21 cellular contexts compared by ENCODE assay signal in genomic region chr1:26938004-26938658, GRCh38. TPM values are rescaled to one million over a fixed set of nuclear protein-coding genes. Genes with fewer than 3 reads are reported as not detected.
A peak's percentile ranks its signal among the peaks of the same experiment; 100 is the strongest.
DNase-seq lines count a peak whose midpoint lies in the region; ATAC-seq and TF ChIP-seq lines count a peak whose summit lies in the region.
"Had no signal": no experiment of that assay in that cellular context is flagged by ENCODE, and none has a peak within 500 bp of the region (broad histone marks: within the 10 kb centered on the region; RNA-seq: fewer than 3 reads in every experiment).

No MANE protein-coding gene starts in this region.

- H3K4me1 Mint-ChIP-seq in T-helper 17 cell, result peaks cover 10% of the 10 kb centered on the region
- peaks cover 5% of the 10 kb centered on the region for H3K4me1 Mint-ChIP-seq in activated CD4-positive, alpha-beta memory T cell treated with anti-CD3 and anti-CD28 coated beads, Interleukin-2, amount 10 ng/mL, durations not matched to agents 7 days and 5 days

- peaks cover 2% of the 10 kb centered on the region for H3K36me3 Mint-ChIP-seq in T-helper 17 cell (ENCODE audit: low read depth)
- peaks cover 38% of the 10 kb centered on the region for H3K36me3 Mint-ChIP-seq in activated CD4-positive, alpha-beta memory T cell treated with anti-CD3 and anti-CD28 coated beads, Interleukin-2, amount 10 ng/mL, durations not matched to agents 7 days and 5 days (ENCODE audit: low read depth)

- POLR2A ChIA-PET in activated CD4-positive, alpha-beta memory T cell treated with anti-CD3 and anti-CD28 coated beads, Interleukin-2, amount 10 ng/mL, durations not matched to agents 7 days and 5 days (lab: Charles Lee), result interaction anchor here (1.3 kb wide), 1 partner anchor 38 kb away, joined by 4 read pairs; the partner anchor contains the start of gene GPATCH3

- intact Hi-C loops in Right ventricle myocardium superior (cut with DNase I), result no loop called here
- intact Hi-C loops in lower lobe of right lung (cut with DNase I), result no loop called here

- H3K27me3 ChIP-seq in lower lobe of right lung (ENCODE audit: low read depth), result no peaks in the 10 kb centered on the region
- H3K27me3 ChIP-seq: gastroesophageal sphincter had no signal

- H3K36me3 ChIP-seq in lower lobe of right lung, result peaks cover 63% of the 10 kb centered on the region

- peak overlapping the region; percentile 56 for H3K27ac Mint-ChIP-seq in T-helper 17 cell
- H3K27ac Mint-ChIP-seq in activated CD4-positive, alpha-beta memory T cell treated with anti-CD3 and anti-CD28 coated beads, Interleukin-2, amount 10 ng/mL, durations not matched to agents 7 days and 5 days, result no peak overlapping the region

- CTCF ChIA-PET in activated CD4-positive, alpha-beta memory T cell treated with anti-CD3 and anti-CD28 coated beads, Interleukin-2, amount 10 ng/mL, durations not matched to agents 7 days and 5 days (lab: Charles Lee), result no interaction called here

- H3K27ac ChIP-seq in lower lobe of right lung, result no peak overlapping the region
- H3K27ac ChIP-seq: gastroesophageal sphincter had no signal

- H3K27me3 Mint-ChIP-seq in T-helper 17 cell, result no peaks in the 10 kb centered on the region
- no peaks in the 10 kb centered on the region for H3K27me3 Mint-ChIP-seq in activated CD4-positive, alpha-beta memory T cell treated with anti-CD3 and anti-CD28 coated beads, Interleukin-2, amount 10 ng/mL, durations not matched to agents 7 days and 5 days

- TF ChIP-seq CTCF in lower lobe of right lung (IDR thresholded peaks at IDR 0.05), result no peak

- no peak overlapping the region for H3K4me3 ChIP-seq in lower lobe of right lung
- H3K4me3 ChIP-seq: gastroesophageal sphincter had no signal

- no peak overlapping the region for H3K4me3 Mint-ChIP-seq in T-helper 17 cell
- H3K4me3 Mint-ChIP-seq in activated CD4-positive, alpha-beta memory T cell treated with anti-CD3 and anti-CD28 coated beads, Interleukin-2, amount 10 ng/mL, durations not matched to agents 7 days and 5 days, result no peak overlapping the region

- no peaks in the 10 kb centered on the region for H3K4me1 ChIP-seq in lower lobe of right lung
- H3K4me1 ChIP-seq: gastroesophageal sphincter had no signal

- H3K9me3 ChIP-seq in T-helper 17 cell (ENCODE audit: control insufficient read depth, low read length, poor library complexity, severe bottlenecking) (no peaks in the 10 kb centered on the region), lower lobe of right lung (no peaks in the 10 kb centered on the region)
- H3K9me3 ChIP-seq: gastroesophageal sphincter had no signal

- no peaks in the 10 kb centered on the region for H3K9me3 Mint-ChIP-seq in activated CD4-positive, alpha-beta memory T cell treated with anti-CD3 and anti-CD28 coated beads, Interleukin-2, amount 10 ng/mL, durations not matched to agents 7 days and 5 days

- ATAC-seq in T-helper 17 cell (no peak), Right ventricle myocardium superior (ENCODE audit: poor library complexity) (peak; percentile 76), lower lobe of right lung (peak; percentile 13 to 20)
- ATAC-seq: gastroesophageal sphincter had no signal

- DNase-seq in HT1080 (ENCODE audit: low read depth), result peak; percentile 30
- DNase-seq in T-helper 17 cell, result no peak
- DNase-seq in Right ventricle myocardium superior, result peak; percentile 50
- DNase-seq in lower lobe of right lung, result no peak
- DNase-seq in activated effector memory CD4-positive, alpha-beta T cell treated with Interleukin-2 at 50 U/mL for 16 hours, result no peak
- no peak for DNase-seq in stimulated activated CD4-positive, alpha-beta T cell treated with anti-CD3 and anti-CD28 coated beads, Interleukin-4, amount 100 ng/mL, for 24 hours
- no peak for DNase-seq in activated CD4-positive, alpha-beta memory T cell treated with anti-CD3 and anti-CD28 coated beads, Interleukin-2, amount 10 ng/mL, durations not matched to agents 7 days and 5 days
- no peak for DNase-seq in NCI-H524 treated with DMSO at 0.1 percent for 48 hours (lab: John Stamatoyannopoulos, UW)
- DNase-seq: activated CD4-positive, alpha-beta T cell treated with anti-CD3 and anti-CD28 coated beads, Interleukin-2, amount 50 U/mL, for 1 hour; activated gamma-delta T cell treated with Interleukin-2 at 50 U/mL for 16 hours; cerebellar nuclear complex; DND-41; effector CD4-positive, alpha-beta T cell; NCI-H1436 treated with DMSO at 0.1 percent for 48 hours; NCI-H526 treated with DMSO at 0.1 percent for 48 hours; SIG-M5; T-helper 1 cell had no signal

RNA-seq across cellular contexts. Expression of gene NUDC, which starts 16.6 kb away (rescaled TPM):
- 142 and 182 TPM in 2 replicates for total RNA-seq in HT1080 (2014; rRNA removed; shearing (Covaris generic))
- polyA plus RNA-seq in HT1080 (2015; cell fraction: cytosol; rRNA removed), result 156 and 165 TPM in 2 replicates
- polyA plus RNA-seq in HT1080 (2015; cell fraction: nucleus; rRNA removed), result 110 and 123 TPM in 2 replicates
- total RNA-seq in T-helper 17 cell (10 to 100 TPM; 41.8 to 43.0 TPM), Right ventricle myocardium superior (78.1 TPM), lower lobe of right lung (56.7 TPM)
- 10 to 100 TPM; 55.5 to 56.1 TPM for total RNA-seq in activated CD4-positive, alpha-beta memory T cell treated with anti-CD3 and anti-CD28 coated beads, Interleukin-2, amount 10 ng/mL, durations not matched to agents 7 days and 5 days

RNA-seq across cellular contexts. Expression of gene KDF1, which starts 22.1 kb away (rescaled TPM):
- not detected in 2 replicates for total RNA-seq in HT1080 (2014; rRNA removed; shearing (Covaris generic))
- not detected in 2 replicates for polyA plus RNA-seq in HT1080 (2015; cell fraction: cytosol; rRNA removed)
- polyA plus RNA-seq in HT1080 (2015; cell fraction: nucleus; rRNA removed), result not detected in 2 replicates
- total RNA-seq in T-helper 17 cell (1 to 10 TPM in 1 of 2 donors, under 1 TPM in 1; 0.62 to 1.3 TPM), Right ventricle myocardium superior (0.35 TPM), lower lobe of right lung (8.1 TPM)
- total RNA-seq in activated CD4-positive, alpha-beta memory T cell treated with anti-CD3 and anti-CD28 coated beads, Interleukin-2, amount 10 ng/mL, durations not matched to agents 7 days and 5 days, result under 1 TPM in 1 of 2 experiments, not detected in 1; 0.13 TPM
- total RNA-seq: pulmonary artery endothelial cell had no signal

RNA-seq across cellular contexts. Expression of gene NR0B2, which starts 24.4 kb away (rescaled TPM):
- total RNA-seq in HT1080 (2014; rRNA removed; shearing (Covaris generic)), result not detected in 2 replicates
- polyA plus RNA-seq in HT1080 (2015; cell fraction: cytosol; rRNA removed), result not detected in 2 replicates
- polyA plus RNA-seq in HT1080 (2015; cell fraction: nucleus; rRNA removed), result not detected in 2 replicates
- total RNA-seq in T-helper 17 cell (not detected), Right ventricle myocardium superior (5.1 TPM), lower lobe of right lung (2.2 TPM)
- not detected for total RNA-seq in activated CD4-positive, alpha-beta memory T cell treated with anti-CD3 and anti-CD28 coated beads, Interleukin-2, amount 10 ng/mL, durations not matched to agents 7 days and 5 days
- total RNA-seq: gastroesophageal sphincter, pulmonary artery endothelial cell, ureter had no signal
- polyA plus RNA-seq: esophagus had no signal

RNA-seq across cellular contexts. Expression of gene GPATCH3, which starts 37.9 kb away (rescaled TPM):
- total RNA-seq in HT1080 (2014; rRNA removed; shearing (Covaris generic)), result 11.2 TPM in 2 replicates
- 7.6 and 8.5 TPM in 2 replicates for polyA plus RNA-seq in HT1080 (2015; cell fraction: cytosol; rRNA removed)
- polyA plus RNA-seq in HT1080 (2015; cell fraction: nucleus; rRNA removed), result 12.2 and 15.1 TPM in 2 replicates
- total RNA-seq in T-helper 17 cell, result 10 to 100 TPM; 26.4 to 43.2 TPM
- 10.4 TPM for total RNA-seq in Right ventricle myocardium superior
- total RNA-seq in lower lobe of right lung, result 16.1 TPM
- 10 to 100 TPM; 16.0 to 16.7 TPM for total RNA-seq in activated CD4-positive, alpha-beta memory T cell treated with anti-CD3 and anti-CD28 coated beads, Interleukin-2, amount 10 ng/mL, durations not matched to agents 7 days and 5 days

RNA-seq across cellular contexts. Expression of gene GPN2, which starts 48.0 kb away (rescaled TPM):
- 17.9 and 33.6 TPM in 2 replicates for total RNA-seq in HT1080 (2014; rRNA removed; shearing (Covaris generic))
- 11.3 and 12.8 TPM in 2 replicates for polyA plus RNA-seq in HT1080 (2015; cell fraction: cytosol; rRNA removed)
- 20.5 and 23.6 TPM in 2 replicates for polyA plus RNA-seq in HT1080 (2015; cell fraction: nucleus; rRNA removed)
- total RNA-seq in T-helper 17 cell (10 to 100 TPM; 29.1 to 41.9 TPM), Right ventricle myocardium superior (15.7 TPM), lower lobe of right lung (25.9 TPM)
- 10 to 100 TPM; 29.4 to 31.4 TPM for total RNA-seq in activated CD4-positive, alpha-beta memory T cell treated with anti-CD3 and anti-CD28 coated beads, Interleukin-2, amount 10 ng/mL, durations not matched to agents 7 days and 5 days

Comparison
In these comparisons a context has a peak if more than half of its experiments do, and no peak if none do; other contexts are left out.
1. DNase-seq: peak in HT1080 (single experiment) and Right ventricle myocardium superior (single experiment); none in T-helper 17 cell (0 of 3), lower lobe of right lung (single experiment), activated effector memory CD4-positive, alpha-beta T cell treated with Interleukin-2 at 50 U/mL for 16 hours (single experiment), stimulated activated CD4-positive, alpha-beta T cell treated with anti-CD3 and anti-CD28 coated beads, Interleukin-4, amount 100 ng/mL, for 24 hours (single experiment), activated CD4-positive, alpha-beta memory T cell treated with anti-CD3 and anti-CD28 coated beads, Interleukin-2, amount 10 ng/mL, durations not matched to agents 7 days and 5 days (single experiment) and NCI-H524 treated with DMSO at 0.1 percent for 48 hours (single experiment).